13 cellular contexts compared by ENCODE assay signal in the genomic region with DNA sequence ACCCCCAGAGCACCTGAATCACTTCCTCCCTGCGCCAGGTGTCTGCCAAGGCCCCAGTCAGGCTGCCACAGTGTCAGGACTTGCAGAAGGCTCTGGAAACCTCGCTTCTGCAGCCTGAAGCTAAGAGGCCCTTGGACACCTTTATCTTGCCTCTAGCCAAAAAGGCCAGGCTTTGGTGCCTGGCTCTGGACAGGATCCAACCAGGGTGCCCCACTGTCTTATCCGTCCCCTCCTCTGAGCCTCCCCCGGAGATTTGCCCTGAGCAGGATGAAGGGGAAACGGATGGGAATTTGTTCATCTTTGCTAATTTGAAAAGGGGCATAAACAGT. TPM values are rescaled to one million over a fixed set of nuclear protein-coding genes. Genes with fewer than 3 reads are reported as not detected.
DNase-seq lines count a peak whose midpoint lies in the region; ATAC-seq and TF ChIP-seq lines count a peak whose summit lies in the region.
"Had no signal": no experiment of that assay in that cellular context is flagged by ENCODE, and none has a peak within 500 bp of the region (broad histone marks: within the 10 kb centered on the region; RNA-seq: fewer than 3 reads in every experiment).

No MANE protein-coding gene starts in this region.

- no peak overlapping the region for H3K9ac ChIP-seq in PC-3 (ENCODE audit: low read length)
- H3K9ac ChIP-seq in stomach smooth muscle (ENCODE audit: low read length in 2 of 2) = no peak overlapping the region

- H3K36me3 ChIP-seq in PC-3 (ENCODE audit: low read depth, low read length) (no peaks in the 10 kb centered on the region), stomach smooth muscle (ENCODE audit: control insufficient read depth in 2 of 2, insufficient read depth in 2 of 2, low read length in 2 of 2) (no peaks in the 10 kb centered on the region)

- no peak overlapping the region for H3K27ac Mint-ChIP-seq in chondrocyte (ENCODE audit: unreplicated experiment)
- H3K27ac Mint-ChIP-seq: CD4-positive, CD25-positive, alpha-beta regulatory T cell; T-cell had no signal

- CTCF ChIA-PET in PC-3 (lab: Charles Lee) = no interaction called here

- no peak overlapping the region for H3K4me3 Mint-ChIP-seq in chondrocyte (ENCODE audit: unreplicated experiment)
- H3K4me3 Mint-ChIP-seq: CD4-positive, CD25-positive, alpha-beta regulatory T cell; T-cell had no signal

- H3K36me3 Mint-ChIP-seq in chondrocyte (ENCODE audit: low read depth) = no peaks in the 10 kb centered on the region
- H3K36me3 Mint-ChIP-seq: CD4-positive, CD25-positive, alpha-beta regulatory T cell; T-cell had no signal

- H3K27me3 ChIP-seq in PC-3 (ENCODE audit: low read length) (no peaks in the 10 kb centered on the region), stomach smooth muscle (ENCODE audit: control insufficient read depth in 1 of 2, insufficient read depth in 2 of 2, low read length in 2 of 2) (no peaks in the 10 kb centered on the region)

- H3K79me2 ChIP-seq in PC-3 (ENCODE audit: low read length) = no peaks in the 10 kb centered on the region

- POLR2A ChIA-PET in PC-3 (lab: Charles Lee; ENCODE audit: unreplicated experiment) = interaction anchor here (1.0 kb wide), 1 partner anchor 11 kb away, joined by 3 read pairs; no protein-coding TSS in a partner anchor

- H3K4me1 ChIP-seq in PC-3 (ENCODE audit: insufficient read depth, low read length) (peaks cover 30% of the 10 kb centered on the region), stomach smooth muscle (ENCODE audit: control insufficient read depth, insufficient read depth, low read length) (peaks cover 18% of the 10 kb centered on the region)

- no peaks in the 10 kb centered on the region for H3K27me3 Mint-ChIP-seq in chondrocyte (ENCODE audit: low read depth)
- H3K27me3 Mint-ChIP-seq: T-cell had no signal

- no peaks in the 10 kb centered on the region for H3K9me2 ChIP-seq in PC-3 (replicated peaks; ENCODE audit: low read length)

- H3K4me3 ChIP-seq in PC-3 (ENCODE audit: low read length) (no peak overlapping the region), epithelial cell of esophagus (ENCODE audit: low read length) (no peak overlapping the region), stomach smooth muscle (ENCODE audit: low read length in 2 of 2) (no peak overlapping the region)

- H3F3A ChIP-seq in PC-3 (ENCODE audit: low read length, unreplicated experiment) = no peaks in the 10 kb centered on the region

- TF ChIP-seq CTCF in PC-3 (conservative IDR thresholded peaks at IDR 0.05; ENCODE audit: low read depth, low read length) = no peak
- no peak for TF ChIP-seq CTCF in epithelial cell of esophagus (IDR thresholded peaks at IDR 0.05; ENCODE audit: insufficient read depth, low read depth, low read length, missing control alignments)
- no peak for TF ChIP-seq CTCF in chondrocyte (IDR thresholded peaks at IDR 0.05)

- H3K9me3 ChIP-seq in PC-3 (ENCODE audit: low read length) = no peaks in the 10 kb centered on the region
- peaks cover 0 to 3% of the 10 kb centered on the region in 2 donors for H3K9me3 ChIP-seq in stomach smooth muscle (ENCODE audit: control insufficient read depth in 2 of 2, low read length in 2 of 2)

- no TSS peak for BruUV-seq in PC-3 (replicated peaks; lab: Mats Ljungman, UMichigan)

- no peak for ATAC-seq in PC-3
- ATAC-seq: T-cell had no signal

- H3K9me3 Mint-ChIP-seq in chondrocyte (ENCODE audit: low read depth) = no peaks in the 10 kb centered on the region
- H3K9me3 Mint-ChIP-seq: CD4-positive, CD25-positive, alpha-beta regulatory T cell; T-cell had no signal

- no peaks in the 10 kb centered on the region for H4K20me1 ChIP-seq in PC-3 (ENCODE audit: low read length)

- intact Hi-C loops in PC-3 (cut with micrococcal nuclease) = loop anchor here (1.0 kb wide), 1 partner anchor 10 kb away; no protein-coding TSS in a partner anchor

- peak overlapping the region; percentile 89 for H3K27ac ChIP-seq in PC-3 (ENCODE audit: low read length)
- H3K27ac ChIP-seq in stomach smooth muscle (ENCODE audit: low read length) = peak overlapping the region; percentile 11

- H3K4me2 ChIP-seq in PC-3 (ENCODE audit: low read length) = peak overlapping the region; percentile 68

- DNase-seq in DMS53 (lab: John Stamatoyannopoulos, UW) = peak; percentile 86
- no peak for DNase-seq in DMS53 treated with DMSO at 0.1 percent for 48 hours (lab: John Stamatoyannopoulos, UW; ENCODE audit: unreplicated experiment)
- DNase-seq in PC-3 = no peak
- peak; percentile 98 for DNase-seq in epithelial cell of esophagus (ENCODE audit: low read depth)
- DNase-seq in DMS114 treated with DMSO at 0.1 percent for 48 hours (lab: John Stamatoyannopoulos, UW; ENCODE audit: unreplicated experiment) = no peak
- no peak for DNase-seq in anterior cingulate cortex (lab: John Stamatoyannopoulos, UW)
- DNase-seq in chondrocyte (ENCODE audit: low spot score) = no peak
- DNase-seq: CD4-positive, CD25-positive, alpha-beta regulatory T cell; NCI-H1694; NCI-H524 treated with DMSO at 0.1 percent for 48 hours; stimulated activated naive CD4-positive, alpha-beta T cell treated with Interleukin-2 at 50 U/mL for 16 hours; T-cell had no signal

- H3K4me1 Mint-ChIP-seq in chondrocyte (ENCODE audit: low read depth) = peaks cover 9% of the 10 kb centered on the region
- H3K4me1 Mint-ChIP-seq: CD4-positive, CD25-positive, alpha-beta regulatory T cell had no signal

- 0 out of 2 replicates have a peak overlapping the region, but pooled peaks have one; percentile 18 for H2AFZ ChIP-seq in PC-3 (ENCODE audit: low read length)

RNA-seq across cellular contexts. Expression of gene CLSTN1, which starts 12.8 kb away (rescaled TPM):
- total RNA-seq in PC-3 (2014; rRNA removed) (98.3 and 117 TPM in 2 replicates), chondrocyte (125 to 139 TPM (median 126 TPM) in 3 replicates)

Comparison
In these comparisons a context has a peak if more than half of its experiments do, and no peak if none do; other contexts are left out.
1. DNase-seq: peak in DMS53 (single experiment) and epithelial cell of esophagus (single experiment); none in DMS53 treated with DMSO at 0.1 percent for 48 hours (single experiment), PC-3 (single experiment), DMS114 treated with DMSO at 0.1 percent for 48 hours (single experiment), anterior cingulate cortex (0 of 58) and chondrocyte (single experiment).